Comparison of ENCODE assay signal across 10 cellular contexts in the genomic region with DNA sequence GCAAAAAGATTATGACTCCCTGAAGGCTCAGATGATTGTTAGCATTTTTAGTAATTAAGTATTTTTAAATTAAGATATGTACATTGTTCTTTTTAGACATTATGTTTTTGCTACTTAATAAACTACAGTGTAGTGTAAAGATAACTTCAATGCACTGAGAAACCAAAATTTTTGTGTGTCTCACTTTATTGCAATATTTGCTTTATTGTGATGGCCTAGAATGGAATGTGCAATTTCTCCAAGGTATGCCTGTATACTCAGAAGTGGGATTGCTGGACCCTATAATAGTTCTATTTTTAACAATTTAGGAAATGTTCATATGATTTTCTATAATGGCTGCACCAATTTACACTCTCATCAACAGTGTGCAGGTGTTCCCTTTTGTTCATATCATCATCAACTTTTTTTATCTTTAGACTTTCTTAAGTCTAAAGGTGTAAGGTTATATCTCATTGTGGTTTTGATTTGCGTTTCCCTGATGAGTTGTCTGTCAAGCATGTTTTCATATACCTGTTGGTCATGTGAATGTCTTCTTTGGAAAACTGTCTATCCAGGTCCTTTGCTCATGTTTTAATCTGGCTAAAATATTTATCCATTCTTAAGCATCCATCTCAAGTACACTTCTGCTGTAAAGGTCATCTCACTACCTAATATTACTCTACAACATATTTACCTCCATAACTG.
"Had no signal": no experiment of that assay in that cellular context is flagged by ENCODE, and none has a peak within 500 bp of the region (broad histone marks: within the 10 kb centered on the region; RNA-seq: fewer than 3 reads in every experiment).

No MANE protein-coding gene starts in this region.

- DNase-seq: GM23248, GOT3, H7, H9, HCEC 1CT, HFFc6 had no signal

- H3K4me2 ChIP-seq: GM23338 had no signal

- H3K27ac ChIP-seq: GM23248 had no signal

- H2AFZ ChIP-seq: GM23248, GM23338 had no signal

- H3K9ac ChIP-seq: GM23248 had no signal

- H3K4me3 ChIP-seq: GM23248, GM23338, HAP-1 had no signal

- H3K4me1 ChIP-seq: HAP-1 had no signal

- FAIRE-seq: H1 had no signal

- ATAC-seq: GM23338, HCT116 had no signal

- H3K9me3 ChIP-seq: HAP-1 had no signal
